Comparison of ENCODE assay signal across 35 cellular contexts in the genomic region with DNA sequence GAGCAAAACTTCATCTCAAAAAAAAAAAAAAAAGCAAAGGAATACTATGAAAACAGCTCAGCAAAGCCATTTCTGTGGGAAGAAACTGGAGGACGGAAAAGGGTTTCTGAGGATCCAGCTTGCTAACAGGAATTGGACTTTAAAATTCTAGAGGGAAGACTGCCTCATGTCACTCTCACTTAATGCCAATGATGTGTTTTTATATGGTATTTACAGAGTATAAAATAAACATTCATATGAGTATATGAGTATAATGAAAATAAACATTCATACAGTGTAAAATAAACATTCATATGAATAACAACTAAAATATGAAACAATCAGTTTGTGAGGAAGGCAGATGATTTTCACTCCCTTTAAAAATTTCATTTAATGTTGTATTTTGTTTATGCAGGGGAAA.
"Had no signal": no experiment of that assay in that cellular context is flagged by ENCODE, and none has a peak within 500 bp of the region (broad histone marks: within the 10 kb centered on the region; RNA-seq: fewer than 3 reads in every experiment).

No MANE protein-coding gene starts in this region.

- H3K9me3 ChIP-seq: body of pancreas, gastroesophageal sphincter, neutrophil, psoas muscle, sigmoid colon, thyroid gland, upper lobe of right lung had no signal

- H3K4me2 ChIP-seq: hepatocyte, smooth muscle cell had no signal

- H3K9ac ChIP-seq: parathyroid adenoma had no signal

- H3K36me3 ChIP-seq: cardiac muscle cell, upper lobe of right lung had no signal

- H3K27me3 ChIP-seq: body of pancreas, cardiac muscle cell, dorsolateral prefrontal cortex, gastroesophageal sphincter, hepatocyte, neutrophil, sigmoid colon, thyroid gland, upper lobe of right lung had no signal

- H3K27ac ChIP-seq: body of pancreas, cardiac muscle cell, coronary artery, dorsolateral prefrontal cortex, hepatocyte, parathyroid adenoma, psoas muscle, sigmoid colon, thyroid gland, upper lobe of right lung had no signal

- ATAC-seq: activated CD4-positive, alpha-beta T cell treated with anti-CD3 and anti-CD28 coated beads for 36 hours; activated CD8-positive, alpha-beta T cell treated with anti-CD3 and anti-CD28 coated beads, Interleukin-2, amount 10 ng/mL, durations not matched to agents 7 days and 5 days; activated naive CD4-positive, alpha-beta T cell treated with anti-CD3 and anti-CD28 coated beads, Interleukin-2, amount 50 U/mL, for 72 hours; activated T-cell treated with anti-CD3 and anti-CD28 coated beads, Interleukin-2, amount 50 U/mL, for 72 hours; body of pancreas; gastroesophageal sphincter; left cardiac atrium; psoas muscle; stimulated activated memory B cell treated with anti-CD40 and anti-IgM and Interleukin-4, amounts not matched to agents 10 μg/mL and 1 μg/mL and 100 μg/mL, for 72 hours; stimulated activated naive CD8-positive, alpha-beta T cell treated with anti-CD3 and anti-CD28 coated beads, Interleukin-15, amount 100 ng/mL, for 72 hours; T-helper 17 cell; upper lobe of right lung had no signal

- H3K4me3 ChIP-seq: body of pancreas, cardiac muscle cell, coronary artery, dorsolateral prefrontal cortex, gastroesophageal sphincter, hepatocyte, psoas muscle, sigmoid colon, smooth muscle cell, thyroid gland, upper lobe of right lung had no signal

- H3K4me1 ChIP-seq: body of pancreas, parathyroid adenoma, thyroid gland, upper lobe of right lung had no signal

- DNase-seq: activated CD4-positive, alpha-beta T cell treated with anti-CD3 and anti-CD28 coated beads for 36 hours; activated CD4-positive, CD25-positive, alpha-beta regulatory T cell; activated CD8-positive, alpha-beta T cell treated with anti-CD3 and anti-CD28 coated beads, Interleukin-2, amount 10 ng/mL, durations not matched to agents 7 days and 5 days; activated naive CD4-positive, alpha-beta T cell; activated T-cell treated with anti-CD3 and anti-CD28 coated beads for 4 hours; activated T-cell treated with anti-CD3 and anti-CD28 coated beads, Interleukin-2, amount 50 U/mL, for 72 hours; aorta; body of pancreas; cerebellar nuclear complex; dorsolateral prefrontal cortex; effector memory CD4-positive, alpha-beta T cell; islet precursor cell; left cardiac atrium; mammary epithelial cell; naive B cell; nephron progenitor cell; psoas muscle; sigmoid colon; stimulated activated CD4-positive, alpha-beta T cell treated with anti-CD3 and anti-CD28 coated beads, Interleukin-1b, Interleukin-23, amount 100 ng/mL, for 48 hours; stimulated activated CD4-positive, alpha-beta T cell treated with anti-CD3 and anti-CD28 coated beads, Interleukin-4, amount 100 ng/mL, for 4 hours; stimulated activated CD8-positive, alpha-beta memory T cell treated with anti-CD3 and anti-CD28 coated beads, Interleukin-4, amount 100 ng/mL, for 48 hours; stimulated activated naive CD8-positive, alpha-beta T cell treated with anti-CD3 and anti-CD28 coated beads, Interleukin-15, amount 100 ng/mL, for 72 hours; T-helper 17 cell; T1000; thyroid gland; upper lobe of right lung had no signal

- H2AFZ ChIP-seq: hepatocyte, parathyroid adenoma had no signal
